In the genomic region with DNA sequence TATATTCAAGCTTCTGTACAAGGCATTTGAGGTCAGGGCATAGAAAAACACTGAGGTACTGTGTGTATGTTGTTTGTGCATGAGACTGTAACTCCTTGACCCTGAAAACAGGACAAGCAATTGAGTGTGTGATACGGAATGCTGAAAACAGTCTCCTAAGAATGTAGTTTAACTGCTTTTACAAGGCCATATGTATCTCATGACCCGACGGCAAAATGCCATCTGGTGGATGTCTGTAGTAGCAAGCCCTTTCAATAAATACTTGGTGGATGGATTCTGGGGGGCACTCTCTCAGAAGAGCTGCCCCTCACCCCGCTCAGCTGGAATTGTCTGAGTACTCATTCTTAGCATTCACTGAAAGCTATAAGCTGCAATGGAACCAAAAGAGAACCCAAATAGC, we compare ENCODE assay signal across 20 cellular contexts.
DNase-seq lines count a peak whose midpoint lies in the region; ATAC-seq, FAIRE-seq and TF ChIP-seq lines count a peak whose summit lies in the region.
"Had no signal": no experiment of that assay in that cellular context is flagged by ENCODE, and none has a peak within 500 bp of the region (broad histone marks: within the 10 kb centered on the region; RNA-seq: fewer than 3 reads in every experiment).

No MANE protein-coding gene starts in this region.

- H3K4me1 Mint-ChIP-seq in GM23338: no peaks in the 10 kb centered on the region
- no peaks in the 10 kb centered on the region for H3K4me1 Mint-ChIP-seq in natural killer cell treated with Interleukin-12 subunit alpha and Interleukin-12 subunit beta and Interleukin-15 and Interleukin-18, amount 100 ng/mL, for 72 hours (ENCODE audit: low read depth in 2 of 2)
- H3K4me1 Mint-ChIP-seq: B cell, nephron progenitor cell had no signal

- H3K23ac ChIP-seq in H1 (ENCODE audit: insufficient read length): no peak overlapping the region

- H3K4me1 ChIP-seq in GM23338 (ENCODE audit: insufficient read depth) (no peaks in the 10 kb centered on the region; the same call in 1 of the 2 replicates), H1 (replicated peaks in 1 of 4; ENCODE audit: control insufficient read depth in 3 of 4, insufficient read depth in 4 of 4, low read length in 3 of 4) (peaks cover 0 to 2% (median 1%) of the 10 kb centered on the region in 4 experiments; a peak in 1 of 7 replicates), mucosa of descending colon (ENCODE audit: low read depth) (no peaks in the 10 kb centered on the region)

- H3K79me2 ChIP-seq in GM23338 (replicated peaks; ENCODE audit: insufficient read depth) (no peaks in the 10 kb centered on the region), H1 (ENCODE audit: control insufficient read depth in 1 of 2, insufficient read depth in 2 of 2, low read length in 2 of 2) (no peaks in the 10 kb centered on the region)

- H3K36me3 ChIP-seq in GM23338 (ENCODE audit: insufficient read depth): no peaks in the 10 kb centered on the region
- H3K36me3 ChIP-seq in H1 (ENCODE audit: control insufficient read depth in 2 of 4, insufficient read depth in 4 of 4, low read length in 3 of 4): no peaks in the 10 kb centered on the region
- H3K36me3 ChIP-seq in mucosa of descending colon (ENCODE audit: low read depth): no peaks in the 10 kb centered on the region

- no peak for TF ChIP-seq POLR2A in H1 (IDR thresholded peaks at IDR 0.05; ENCODE audit: control extremely low read depth in 1 of 2, low read depth in 2 of 2, low read length in 2 of 2)

- DNase-seq in GM23338 (ENCODE audit: low spot score): peak; percentile 74
- DNase-seq in NCI-H82 (lab: John Stamatoyannopoulos, UW): peak; percentile 76
- DNase-seq in H1 (ENCODE audit: low read depth in 1 of 2, low spot score in 2 of 2): peak in 1 of 2 experiments; percentile 19
- peak in 1 of 3 donors; percentile 54 for DNase-seq in mucosa of descending colon
- DNase-seq in stimulated activated naive CD4-positive, alpha-beta T cell treated with Interleukin-2 at 50 U/mL for 16 hours (lab: John Stamatoyannopoulos, UW): no peak
- DNase-seq in natural killer cell treated with Interleukin-12 subunit alpha and Interleukin-12 subunit beta and Interleukin-15 and Interleukin-18, amount 100 ng/mL, for 72 hours (ENCODE audit: low spot score): no peak
- no peak for DNase-seq in OCI-M2 (lab: John Stamatoyannopoulos, UW; ENCODE audit: unreplicated experiment)
- DNase-seq: activated CD4-positive, alpha-beta T cell treated with anti-CD3 and anti-CD28 coated beads, Interleukin-2, amount 50 U/mL, for 1 hour; DMS153; effector memory CD8-positive, alpha-beta T cell; mammary epithelial cell; NCI-H187; nephron progenitor cell; right cardiac atrium; stimulated activated CD4-positive, alpha-beta T cell treated with anti-CD3 and anti-CD28 coated beads, Interleukin-1b, Interleukin-23, amount 100 ng/mL, for 48 hours; T1000 had no signal

- no peak overlapping the region for H2BK20ac ChIP-seq in H1 (ENCODE audit: low read length)

- H3K27me3 Mint-ChIP-seq in GM23338 (ENCODE audit: insufficient read depth, low read depth, poor library complexity): no peaks in the 10 kb centered on the region
- H3K27me3 Mint-ChIP-seq in natural killer cell treated with Interleukin-12 subunit alpha and Interleukin-12 subunit beta and Interleukin-15 and Interleukin-18, amount 100 ng/mL, for 72 hours: no peaks in the 10 kb centered on the region
- H3K27me3 Mint-ChIP-seq: activated naive CD8-positive, alpha-beta T cell; B cell; effector memory CD8-positive, alpha-beta T cell had no signal

- no peak for TF ChIP-seq EP300 in H1 (IDR thresholded peaks at IDR 0.05; ENCODE audit: borderline replicate concordance in 1 of 2, low read depth in 2 of 2, low read length in 2 of 2)

- no peak overlapping the region for H4K91ac ChIP-seq in H1 (replicated peaks; ENCODE audit: insufficient read length, low read length)

- H2BK5ac ChIP-seq in H1 (ENCODE audit: low read depth, low read length): no peak overlapping the region

- intact Hi-C loops in mucosa of descending colon (cut with DNase I, micrococcal nuclease): no loop called here

- H3K9me3 ChIP-seq in H1 (ENCODE audit: insufficient read depth in 2 of 2, low read depth in 1 of 2, low read length in 1 of 2): no peaks in the 10 kb centered on the region
- H3K9me3 ChIP-seq in mucosa of descending colon: no peaks in the 10 kb centered on the region

- no peak overlapping the region for H3K4me2 ChIP-seq in GM23338
- peak overlapping the region in 1 of 2 experiments; percentile 12; a peak in 1 of 4 replicates for H3K4me2 ChIP-seq in H1 (ENCODE audit: insufficient read depth in 1 of 2, low read depth in 2 of 2, low read length in 2 of 2)

- no peak overlapping the region for H3K27ac Mint-ChIP-seq in GM23338
- no peak overlapping the region for H3K27ac Mint-ChIP-seq in natural killer cell treated with Interleukin-12 subunit alpha and Interleukin-12 subunit beta and Interleukin-15 and Interleukin-18, amount 100 ng/mL, for 72 hours
- H3K27ac Mint-ChIP-seq: activated naive CD8-positive, alpha-beta T cell; B cell; effector memory CD8-positive, alpha-beta T cell; nephron progenitor cell had no signal

- H3K14ac ChIP-seq in H1 (ENCODE audit: insufficient read length): no peak overlapping the region

- no peak overlapping the region for H4K8ac ChIP-seq in H1 (ENCODE audit: extremely low read depth, insufficient read depth, low read length)

- POLR2A ChIA-PET in H1 (lab: Charles Lee; ENCODE audit: partially characterized antibody): no interaction called here

- no peak overlapping the region for H2AFZ ChIP-seq in GM23338
- peak overlapping the region; percentile 93; the same call in 1 of the 2 replicates for H2AFZ ChIP-seq in H1 (ENCODE audit: low read length)

- no peaks in the 10 kb centered on the region for H3K9me2 ChIP-seq in GM23338 (ENCODE audit: insufficient read depth)

- CTCF ChIA-PET in H1 (lab: Charles Lee; ENCODE audit: partially characterized antibody): interaction anchor here (1.5 kb wide), 1 partner anchor 65 kb away, joined by 3 read pairs; no protein-coding TSS in a partner anchor

- no peaks in the 10 kb centered on the region; the same call in 2 of the 3 replicates for H3K36me3 Mint-ChIP-seq in GM23338 (ENCODE audit: low read depth)
- peaks cover 7% of the 10 kb centered on the region for H3K36me3 Mint-ChIP-seq in natural killer cell treated with Interleukin-12 subunit alpha and Interleukin-12 subunit beta and Interleukin-15 and Interleukin-18, amount 100 ng/mL, for 72 hours
- H3K36me3 Mint-ChIP-seq: activated naive CD8-positive, alpha-beta T cell had no signal

- 56% methylated on average over 4 of the region's 4 CpGs; no CpG with 5 or more reads in 1 of the 2 experiments for WGBS in H1 (ENCODE audit: extremely low coverage in 1 of 2, insufficient coverage in 1 of 2, insufficient read length in 1 of 2, insufficient replicate concordance in 2 of 2, low coverage in 1 of 2, low lambda C conversion rate in 2 of 2, missing lambda C conversion rate in 1 of 2), 2 experiments

- no peak overlapping the region for H4K5ac ChIP-seq in H1 (ENCODE audit: insufficient read length, low read depth, low read length)

- TF ChIP-seq CTCF in GM23338 (conservative IDR thresholded peaks at IDR 0.05; ENCODE audit: low read depth in 2 of 2): peak; percentile 56 to 69
- TF ChIP-seq CTCF in H1 (IDR thresholded peaks at IDR 0.05; ENCODE audit: control extremely low read depth in 1 of 3, insufficient read depth in 1 of 3, low read depth in 1 of 3, low read length in 3 of 3): peak in 2 of 3 experiments; percentile 45 to 50; a peak in 2 of 4 replicates
- peak; percentile 24 for TF ChIP-seq CTCF in mucosa of descending colon (IDR thresholded peaks at IDR 0.05)

- H3K9me3 Mint-ChIP-seq in GM23338: peaks cover 11% of the 10 kb centered on the region; the same call in 2 of the 3 replicates
- H3K9me3 Mint-ChIP-seq in natural killer cell treated with Interleukin-12 subunit alpha and Interleukin-12 subunit beta and Interleukin-15 and Interleukin-18, amount 100 ng/mL, for 72 hours: peaks cover 34% of the 10 kb centered on the region

- H4K20me1 ChIP-seq in GM23338 (replicated peaks; ENCODE audit: insufficient read depth): no peaks in the 10 kb centered on the region
- no peaks in the 10 kb centered on the region for H4K20me1 ChIP-seq in H1 (replicated peaks in 1 of 2; ENCODE audit: control insufficient read depth in 1 of 2, insufficient read depth in 2 of 2, low read length in 2 of 2)

- H3K18ac ChIP-seq in H1 (ENCODE audit: extremely low read depth, low read length): no peak overlapping the region

- ATAC-seq in GM23338 (peak; percentile 78), mucosa of descending colon (peak; percentile 43), HG03439 (IDR thresholded peaks at IDR 0.05; ENCODE audit: unreplicated experiment) (no peak)
- ATAC-seq in natural killer cell treated with Interleukin-12 subunit alpha and Interleukin-12 subunit beta and Interleukin-15 and Interleukin-18, amount 100 ng/mL, for 72 hours: no peak
- ATAC-seq: effector memory CD8-positive, alpha-beta T cell; right cardiac atrium had no signal

- no peak overlapping the region for H3K56ac ChIP-seq in H1 (replicated peaks; ENCODE audit: insufficient read length, low read depth, low read length)

- no peaks in the 10 kb centered on the region for H3K27me3 ChIP-seq in GM23338 (ENCODE audit: insufficient read depth)
- H3K27me3 ChIP-seq in H1 (replicated peaks in 1 of 4; ENCODE audit: control insufficient read depth in 3 of 4, extremely low read depth in 1 of 4, insufficient read depth in 3 of 4, low read length in 3 of 4): no peaks in the 10 kb centered on the region

- no peak overlapping the region for H2BK15ac ChIP-seq in H1 (ENCODE audit: low read length)

- H3K27ac ChIP-seq in GM23338 (ENCODE audit: low read depth): no peak overlapping the region
- no peak overlapping the region for H3K27ac ChIP-seq in H1 (ENCODE audit: low read depth, low read length)
- H3K27ac ChIP-seq: SK-N-MC had no signal

- no peak overlapping the region for H2AK5ac ChIP-seq in H1 (ENCODE audit: low read depth, low read length)

- no peaks in the 10 kb centered on the region for H3F3A ChIP-seq in GM23338 (replicated peaks; ENCODE audit: low read depth)

- no peak overlapping the region for H3K9ac ChIP-seq in H1 (replicated peaks in 1 of 4; ENCODE audit: extremely low read depth in 1 of 4, low read depth in 3 of 4, low read length in 3 of 4)

- H2BK12ac ChIP-seq in H1 (ENCODE audit: low read depth, low read length): no peak overlapping the region

- no peaks in the 10 kb centered on the region for H3K79me1 ChIP-seq in H1 (ENCODE audit: low read depth, low read length)

- no peak overlapping the region for H2BK120ac ChIP-seq in H1 (replicated peaks; ENCODE audit: low read depth, low read length)

- no peak for FAIRE-seq in H1 (lab: Jason Lieb, UNC)

- no peak overlapping the region for H3K4me3 Mint-ChIP-seq in GM23338
- no peak overlapping the region for H3K4me3 Mint-ChIP-seq in natural killer cell treated with Interleukin-12 subunit alpha and Interleukin-12 subunit beta and Interleukin-15 and Interleukin-18, amount 100 ng/mL, for 72 hours
- H3K4me3 Mint-ChIP-seq: activated naive CD8-positive, alpha-beta T cell; B cell; effector memory CD8-positive, alpha-beta T cell; nephron progenitor cell had no signal

- peak; percentile 60 to 74 for TF ChIP-seq RAD21 in H1 (IDR thresholded peaks at IDR 0.05 in 1 of 2, conservative IDR thresholded peaks at IDR 0.05 in 1 of 2; ENCODE audit: low read depth in 2 of 2, low read length in 2 of 2)

- H3K4ac ChIP-seq in H1 (replicated peaks; ENCODE audit: insufficient read length, low read depth, low read length): no peak overlapping the region

- H3K23me2 ChIP-seq in H1 (ENCODE audit: low read depth, low read length): 0 out of 2 replicates have a peak, but pooled peaks cover 1% of the 10 kb centered on the region

- H3K4me3 ChIP-seq in GM23338: no peak overlapping the region
- H3K4me3 ChIP-seq in H1 (ENCODE audit: extremely low read depth in 1 of 4, insufficient read depth in 2 of 4, low read depth in 3 of 4, low read length in 4 of 4): no peak overlapping the region
- no peak overlapping the region for H3K4me3 ChIP-seq in mucosa of descending colon
- H3K4me3 ChIP-seq: SK-N-MC had no signal

Comparison
In these comparisons a context has a peak if more than half of its experiments do, and no peak if none do; other contexts are left out.
1. ATAC-seq: peak in GM23338 (single experiment) and mucosa of descending colon (single experiment); none in HG03439 (single experiment) and natural killer cell treated with Interleukin-12 subunit alpha and Interleukin-12 subunit beta and Interleukin-15 and Interleukin-18, amount 100 ng/mL, for 72 hours (0 of 2).
2. DNase-seq: peak in GM23338 (single experiment) and NCI-H82 (single experiment); none in stimulated activated naive CD4-positive, alpha-beta T cell treated with Interleukin-2 at 50 U/mL for 16 hours (single experiment), natural killer cell treated with Interleukin-12 subunit alpha and Interleukin-12 subunit beta and Interleukin-15 and Interleukin-18, amount 100 ng/mL, for 72 hours (single experiment) and OCI-M2 (single experiment).
3. Peak in every context shown above with its lines, with median percentiles within 50 percentile points of each other: CTCF ChIP-seq.